In the genomic region with DNA sequence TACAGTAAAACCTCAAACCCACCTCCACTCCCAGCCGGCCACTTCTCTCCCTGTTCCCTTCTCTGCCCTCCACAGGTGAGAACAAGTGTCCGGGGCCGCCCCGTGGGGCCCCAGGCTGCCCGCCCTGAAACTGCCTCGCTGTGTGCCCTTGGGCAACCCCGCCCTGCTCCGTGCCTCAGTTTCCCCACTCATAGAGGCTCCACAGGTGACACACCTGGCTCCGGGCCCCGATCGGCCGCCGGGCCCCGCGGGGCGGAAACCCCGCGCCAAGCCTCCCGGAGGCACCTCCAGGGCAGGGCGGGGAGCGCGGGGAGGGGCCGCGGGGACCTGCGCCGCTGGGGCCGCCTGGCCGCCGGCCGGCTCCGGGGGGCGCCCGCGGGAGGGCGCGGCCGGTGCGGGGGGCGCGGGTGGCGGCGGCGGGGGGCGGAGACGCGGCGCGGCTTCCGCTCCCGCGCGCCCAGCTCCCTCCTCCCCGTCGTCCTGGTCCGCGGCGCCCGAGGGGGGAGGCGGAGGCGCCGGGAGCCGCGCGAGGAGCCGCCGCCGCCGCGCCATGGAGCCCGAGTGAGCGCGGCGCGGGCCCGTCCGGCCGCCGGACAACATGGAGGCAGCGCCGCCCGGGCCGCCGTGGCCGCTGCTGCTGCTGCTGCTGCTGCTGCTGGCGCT, we compare ENCODE assay signal across 8 cellular contexts.
DNase-seq lines count a peak whose midpoint lies in the region; ATAC-seq and TF ChIP-seq lines count a peak whose summit lies in the region.

LRP5 (plus strand) TSS at position 475 of the 663 bp plus-strand sequence; CDS start at position 599, 124 bp downstream.

- H3K36me3 ChIP-seq in duodenal mucosa (ENCODE audit: control insufficient read depth in 1 of 2, insufficient read depth in 2 of 2, low read length in 2 of 2) (no peaks in the 10 kb centered on the region), tibial artery (no peaks in the 10 kb centered on the region)

- peaks cover 14% of the 10 kb centered on the region for H3K4me1 Mint-ChIP-seq in memory B cell

- CTCF ChIA-PET in GM10248 (lab: Yijun Ruan, JAX): interaction anchor here (4.4 kb wide), 1 partner anchor 15 kb away, joined by 34 read pairs; no protein-coding TSS in a partner anchor

- peak; percentile 48 for ATAC-seq in memory B cell (ENCODE audit: low read depth)

- H3K9ac ChIP-seq in duodenal mucosa (ENCODE audit: low read depth in 1 of 2, low read length in 2 of 2): peak within 1 kb of the TSS; percentile 81 to 84

- peak; percentile 30 for DNase-seq in ACHN
- DNase-seq in GM10248 (ENCODE audit: extremely low spot score): peak; percentile 68
- DNase-seq in OCI-M1 (lab: John Stamatoyannopoulos, UW): peak; percentile 80
- no peak for DNase-seq in memory B cell (ENCODE audit: low spot score in 2 of 2)
- DNase-seq in tibial artery: no peak
- DNase-seq in SW480 (ENCODE audit: low spot score): no peak
- no peak for DNase-seq in NCI-H446 treated with DMSO at 0.1 percent for 48 hours (lab: John Stamatoyannopoulos, UW)

- H3K27me3 ChIP-seq in duodenal mucosa (ENCODE audit: control insufficient read depth in 1 of 2, insufficient read depth in 2 of 2, low read length in 2 of 2): no peaks in the 10 kb centered on the region
- H3K27me3 ChIP-seq in tibial artery: no peaks in the 10 kb centered on the region

- peaks cover 2% of the 10 kb centered on the region for H3K27me3 Mint-ChIP-seq in memory B cell

- in situ Hi-C loops in ACHN (cut with HindIII; ENCODE audit: low pct_ligation_motif_present, low pct_unique_long_range_greater_than_20kb, low sequenced_read_pairs): no loop called here

- no peaks in the 10 kb centered on the region for H3K36me3 Mint-ChIP-seq in memory B cell

- H3K9me3 ChIP-seq in duodenal mucosa (ENCODE audit: control insufficient read depth in 1 of 2, low read length in 2 of 2) (no peaks in the 10 kb centered on the region), tibial artery (no peaks in the 10 kb centered on the region)

- H3K27ac ChIP-seq in duodenal mucosa (ENCODE audit: low read depth, low read length) (peak within 1 kb of the TSS; percentile 70), tibial artery (peak within 1 kb of the TSS; percentile 86 to 89)

- POLR2A ChIA-PET in GM10248 (lab: Yijun Ruan, JAX): no interaction called here

- H3K4me3 Mint-ChIP-seq in memory B cell: peak within 1 kb of the TSS; percentile 80

- no peaks in the 10 kb centered on the region for H3K9me3 Mint-ChIP-seq in memory B cell

- H3K4me1 ChIP-seq in duodenal mucosa (ENCODE audit: control insufficient read depth in 1 of 2, insufficient read depth in 2 of 2, low read length in 2 of 2) (peaks cover 11 to 39% of the 10 kb centered on the region in 2 donors), tibial artery (peaks cover 5 to 43% (median 33%) of the 10 kb centered on the region in 4 donors)

- peak within 1 kb of the TSS; percentile 85 for H3K4me3 ChIP-seq in duodenal mucosa (ENCODE audit: low read depth in 1 of 2, low read length in 2 of 2)
- peak within 1 kb of the TSS; percentile 79 to 82 for H3K4me3 ChIP-seq in tibial artery

- no peak within 1 kb of the TSS for H3K27ac Mint-ChIP-seq in memory B cell

- TF ChIP-seq CTCF in GM10248 (IDR thresholded peaks at IDR 0.05; ENCODE audit: control extremely low read depth, extremely low read depth, low read depth, missing control alignments) (peak; percentile 16), tibial artery (IDR thresholded peaks at IDR 0.05) (no peak)

- intact Hi-C loops in tibial artery (cut with DNase I; ENCODE audit: low total_unique reads): loop anchor here (5.0 kb wide), 1 partner anchor 70 kb away; no protein-coding TSS in a partner anchor

Comparison
In these comparisons a context has a peak if more than half of its experiments do, and no peak if none do; other contexts are left out.
1. DNase-seq: peak in ACHN (single experiment), GM10248 (single experiment) and OCI-M1 (single experiment); none in memory B cell (0 of 2), tibial artery (0 of 2), SW480 (single experiment) and NCI-H446 treated with DMSO at 0.1 percent for 48 hours (single experiment).